ENCODE assay signal across 11 cellular contexts in the genomic region with DNA sequence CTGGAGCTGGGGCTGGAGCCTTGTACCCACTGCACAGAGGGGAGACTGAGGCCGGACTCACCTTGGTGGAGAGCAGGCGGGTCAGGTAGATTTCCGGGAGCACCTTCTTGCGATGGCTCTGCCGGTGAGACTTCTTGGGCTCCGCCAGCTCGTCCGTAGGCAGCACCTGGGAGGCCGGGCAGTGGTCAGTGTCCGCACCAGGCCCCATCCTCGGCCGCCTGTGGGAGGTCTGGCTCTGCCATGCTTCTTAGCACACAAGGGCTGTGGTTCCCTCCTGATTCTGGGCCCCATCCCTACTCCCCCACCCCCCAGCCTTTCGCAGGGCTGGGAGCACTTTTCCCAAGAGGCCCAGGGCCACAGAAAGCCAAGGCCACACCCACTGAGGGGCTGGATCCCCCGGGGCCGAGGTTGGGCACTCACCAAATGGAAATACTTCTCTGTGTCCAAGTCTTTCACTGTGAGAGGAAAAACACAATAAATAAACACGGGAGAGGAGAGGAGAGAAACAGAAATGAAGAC. TPM values are rescaled to one million over a fixed set of nuclear protein-coding genes. Genes with fewer than 3 reads are reported as not detected.
DNase-seq lines count a peak whose midpoint lies in the region; TF ChIP-seq lines count a peak whose summit lies in the region.
"Had no signal": no experiment of that assay in that cellular context is flagged by ENCODE, and none has a peak within 500 bp of the region (broad histone marks: within the 10 kb centered on the region; RNA-seq: fewer than 3 reads in every experiment).

No MANE protein-coding gene starts in this region.

- H3K27ac ChIP-seq in Peyer's patch (peak overlapping the region; percentile 59 to 82 (median 68)), rectal smooth muscle tissue (ENCODE audit: low read depth, low read length) (peak overlapping the region; percentile 76)

- TF ChIP-seq CTCF in AG10803 (conservative IDR thresholded peaks at IDR 0.05; ENCODE audit: low read length) (no peak), Peyer's patch (IDR thresholded peaks at IDR 0.05) (no peak), fibroblast of villous mesenchyme (IDR thresholded peaks at IDR 0.05; ENCODE audit: insufficient read depth, low read depth, low read length) (no peak), GM13976 (IDR thresholded peaks at IDR 0.05; ENCODE audit: borderline replicate concordance, control extremely low read depth, extremely low read depth, insufficient read depth, missing control alignments) (no peak)

- no peaks in the 10 kb centered on the region for H3K27me3 ChIP-seq in Peyer's patch
- no peaks in the 10 kb centered on the region for H3K27me3 ChIP-seq in rectal smooth muscle tissue (ENCODE audit: control insufficient read depth, insufficient read depth, low read length)

- TF ChIP-seq POLR2A in Peyer's patch (IDR thresholded peaks at IDR 0.05): no peak

- no peaks in the 10 kb centered on the region for H3K9me3 ChIP-seq in Peyer's patch

- peak overlapping the region; percentile 29 for H3K4me3 ChIP-seq in AG10803 (ENCODE audit: low read length)
- H3K4me3 ChIP-seq in Peyer's patch: no peak overlapping the region
- peak overlapping the region; percentile 51 for H3K4me3 ChIP-seq in fibroblast of villous mesenchyme (ENCODE audit: low read depth, low read length)
- peak overlapping the region; percentile 48 for H3K4me3 ChIP-seq in rectal smooth muscle tissue (ENCODE audit: low read length)

- in situ Hi-C loops in GM13976 (cut with MboI; ENCODE audit: low sequenced_read_pairs, unreplicated experiment): no loop called here

- H3K9ac ChIP-seq in rectal smooth muscle tissue (ENCODE audit: low read length): no peak overlapping the region

- H3K36me3 ChIP-seq in Peyer's patch (peaks cover 0 to 11% (median 0%) of the 10 kb centered on the region in 3 donors), rectal smooth muscle tissue (ENCODE audit: control insufficient read depth, insufficient read depth, low read length) (peaks cover 5% of the 10 kb centered on the region)

- DNase-seq in AG10803 (ENCODE audit: low read depth): peak; percentile 82
- no peak for DNase-seq in Peyer's patch
- peak; percentile 85 for DNase-seq in fibroblast of villous mesenchyme (ENCODE audit: low read depth)
- DNase-seq in NCI-H2029 treated with DMSO at 0.1 percent for 48 hours (lab: John Stamatoyannopoulos, UW): no peak
- DNase-seq in SKM-1 treated with dmso at 0.1 percent for 144 hours (lab: John Stamatoyannopoulos, UW; ENCODE audit: unreplicated experiment): no peak
- DNase-seq in GM13976 (ENCODE audit: low spot score): no peak
- DNase-seq in activated CD4-positive, alpha-beta T cell treated with anti-CD3 and anti-CD28 coated beads, Interleukin-2, amount 50 U/mL, for 48 hours: no peak
- DNase-seq: effector CD8-positive, alpha-beta T cell; occipital lobe had no signal

- H3K4me1 ChIP-seq in Peyer's patch (peaks cover 0 to 38% (median 0%) of the 10 kb centered on the region in 4 donors), rectal smooth muscle tissue (ENCODE audit: control insufficient read depth, insufficient read depth, low read length) (peaks cover 17% of the 10 kb centered on the region)

RNA-seq across cellular contexts. Expression of a gene that starts 17.4 kb away (rescaled TPM):
- not detected for total RNA-seq in Peyer's patch
- not detected in 2 replicates for total RNA-seq in fibroblast of villous mesenchyme
- total RNA-seq: occipital lobe, subcutaneous adipose tissue had no signal

RNA-seq across cellular contexts. Expression of a gene that starts 31.9 kb away (rescaled TPM):
- total RNA-seq in Peyer's patch: not detected
- total RNA-seq in fibroblast of villous mesenchyme: not detected in 2 replicates
- total RNA-seq: occipital lobe, subcutaneous adipose tissue had no signal

RNA-seq across cellular contexts. Expression of a gene that starts 46.1 kb away (rescaled TPM):
- total RNA-seq in Peyer's patch: 100 to 1,000 TPM in 1 of 4 donors, 10 to 100 TPM in 3; 13.1 to 305 (median 48.2) TPM
- total RNA-seq in fibroblast of villous mesenchyme: 91.8 and 97.2 TPM in 2 replicates

Comparison
In these comparisons a context has a peak if more than half of its experiments do, and no peak if none do; other contexts are left out.
1. DNase-seq: peak in AG10803 (single experiment) and fibroblast of villous mesenchyme (single experiment); none in Peyer's patch (0 of 3), NCI-H2029 treated with DMSO at 0.1 percent for 48 hours (single experiment), SKM-1 treated with dmso at 0.1 percent for 144 hours (single experiment), GM13976 (single experiment) and activated CD4-positive, alpha-beta T cell treated with anti-CD3 and anti-CD28 coated beads, Interleukin-2, amount 50 U/mL, for 48 hours (0 of 2).
2. H3K4me3 ChIP-seq: peak in AG10803 (single experiment), fibroblast of villous mesenchyme (single experiment) and rectal smooth muscle tissue (single experiment); none in Peyer's patch (0 of 4).